Comparison of ENCODE assay signal across 9 cellular contexts in the genomic region with DNA sequence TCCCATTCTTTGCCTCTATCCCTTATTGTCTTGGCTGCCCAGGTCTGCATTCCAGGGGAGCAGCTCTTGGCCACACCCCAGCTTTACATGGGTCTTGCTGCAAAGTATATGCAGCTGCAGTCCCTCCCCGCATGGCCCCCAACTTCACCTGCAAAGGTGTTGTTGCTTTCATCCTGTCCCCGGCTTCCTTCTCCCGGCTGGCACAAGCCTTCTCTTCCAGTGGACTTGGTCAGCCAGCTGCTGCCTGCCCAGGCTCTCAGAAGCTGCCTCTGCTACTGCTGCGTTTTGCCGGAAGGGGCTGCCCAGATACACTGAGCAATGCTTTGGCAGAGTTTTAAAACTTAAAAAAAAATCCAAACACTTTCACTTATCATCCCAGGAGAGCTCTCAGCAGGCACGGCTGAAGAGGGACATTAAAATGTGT.
DNase-seq lines count a peak whose midpoint lies in the region; ATAC-seq and TF ChIP-seq lines count a peak whose summit lies in the region.
"Had no signal": no experiment of that assay in that cellular context is flagged by ENCODE, and none has a peak within 500 bp of the region (broad histone marks: within the 10 kb centered on the region; RNA-seq: fewer than 3 reads in every experiment).

No MANE protein-coding gene starts in this region.

- peak; percentile 59 for DNase-seq in GM23248
- DNase-seq in choroid plexus epithelial cell (ENCODE audit: low read depth) = peak; percentile 82
- DNase-seq in kidney epithelial cell (ENCODE audit: low read depth) = no peak
- no peak for DNase-seq in stimulated activated CD4-positive, alpha-beta T cell treated with anti-CD3 and anti-CD28 coated beads, Interleukin-15, amount 100 ng/mL, for 24 hours
- no peak for DNase-seq in naive thymus-derived CD4-positive, alpha-beta T cell
- DNase-seq in NOMO-1 treated with DMSO at 0.1 percent for 48 hours (lab: John Stamatoyannopoulos, UW; ENCODE audit: unreplicated experiment) = no peak
- DNase-seq: activated T-cell treated with anti-CD3 and anti-CD28 coated beads, Interleukin-2, amount 50 U/mL, for 1 hour had no signal

- no peak overlapping the region for H3K27ac ChIP-seq in GM23248
- no peak overlapping the region for H3K27ac ChIP-seq in skeletal muscle tissue (ENCODE audit: low read depth, low read length)
- H3K27ac ChIP-seq in naive thymus-derived CD4-positive, alpha-beta T cell (ENCODE audit: low read depth, low read length) = no peak overlapping the region

- TF ChIP-seq CTCF in choroid plexus epithelial cell (conservative IDR thresholded peaks at IDR 0.05; ENCODE audit: low read depth, low read length) (peak; percentile 84), kidney epithelial cell (IDR thresholded peaks at IDR 0.05; ENCODE audit: insufficient read depth, low read length, poor library complexity, severe bottlenecking) (peak; percentile 11)

- no peak overlapping the region for H3K27ac Mint-ChIP-seq in naive thymus-derived CD4-positive, alpha-beta T cell

- intact Hi-C loops in naive thymus-derived CD4-positive, alpha-beta T cell (cut with micrococcal nuclease) = no loop called here

- ATAC-seq in naive thymus-derived CD4-positive, alpha-beta T cell = no peak
- ATAC-seq in GM18873 (IDR thresholded peaks at IDR 0.05; ENCODE audit: low FRiP score, unreplicated experiment) = no peak

- WGBS in GM23248 (ENCODE audit: low coverage in 1 of 2, low lambda C conversion rate in 2 of 2, missing lambda C conversion rate in 2 of 2), 2 experiments = 6 to 9% methylated on average over 6 of the region's 6 CpGs

- no peaks in the 10 kb centered on the region for H3K9me2 ChIP-seq in GM23248 (ENCODE audit: insufficient read depth)

- no peak overlapping the region for H3K4me3 Mint-ChIP-seq in naive thymus-derived CD4-positive, alpha-beta T cell

- H3K36me3 ChIP-seq in GM23248 (ENCODE audit: low read depth) (no peaks in the 10 kb centered on the region), kidney epithelial cell (ENCODE audit: control insufficient read depth, insufficient read depth, low read length) (no peaks in the 10 kb centered on the region), skeletal muscle tissue (ENCODE audit: control insufficient read depth in 3 of 3, insufficient read depth in 3 of 3, low read length in 3 of 3) (peaks cover 0 to under 1% (median 0%) of the 10 kb centered on the region in 3 donors)
- H3K36me3 ChIP-seq in naive thymus-derived CD4-positive, alpha-beta T cell (ENCODE audit: control insufficient read depth in 2 of 3, insufficient read depth in 3 of 3, low read length in 3 of 3) = no peaks in the 10 kb centered on the region

- peaks cover 20% of the 10 kb centered on the region; the same call in 1 of the 2 replicates for H3K27me3 ChIP-seq in GM23248 (replicated peaks; ENCODE audit: insufficient read depth)
- H3K27me3 ChIP-seq in kidney epithelial cell (ENCODE audit: control insufficient read depth, insufficient read depth, low read length) = no peaks in the 10 kb centered on the region
- no peaks in the 10 kb centered on the region for H3K27me3 ChIP-seq in skeletal muscle tissue (ENCODE audit: control insufficient read depth in 3 of 3, insufficient read depth in 3 of 3, low read length in 3 of 3)
- no peaks in the 10 kb centered on the region for H3K27me3 ChIP-seq in naive thymus-derived CD4-positive, alpha-beta T cell (ENCODE audit: control insufficient read depth in 2 of 2, insufficient read depth in 2 of 2, low read length in 2 of 2)

- H3K9me3 Mint-ChIP-seq in naive thymus-derived CD4-positive, alpha-beta T cell = peaks cover 0 to 4% (median 0%) of the 10 kb centered on the region in 11 donors

- peaks cover 6% of the 10 kb centered on the region; the same call in 1 of the 2 replicates for H3K4me1 ChIP-seq in GM23248 (ENCODE audit: insufficient read depth)
- peaks cover 5 to 13% (median 7%) of the 10 kb centered on the region in 3 donors for H3K4me1 ChIP-seq in skeletal muscle tissue (ENCODE audit: control insufficient read depth in 3 of 3, insufficient read depth in 3 of 3, low read length in 3 of 3)
- H3K4me1 ChIP-seq in naive thymus-derived CD4-positive, alpha-beta T cell (ENCODE audit: control insufficient read depth in 2 of 2, insufficient read depth in 2 of 2, low read length in 2 of 2) = no peaks in the 10 kb centered on the region

- H3K4me3 ChIP-seq in GM23248 = peak overlapping the region; percentile 39
- peak overlapping the region; percentile 38 for H3K4me3 ChIP-seq in choroid plexus epithelial cell (ENCODE audit: low read depth, low read length)
- H3K4me3 ChIP-seq in kidney epithelial cell (ENCODE audit: low read depth, low read length) = no peak overlapping the region
- peak overlapping the region; percentile 38 to 50 (median 46) for H3K4me3 ChIP-seq in skeletal muscle tissue (ENCODE audit: low read length in 3 of 3)
- H3K4me3 ChIP-seq in naive thymus-derived CD4-positive, alpha-beta T cell (ENCODE audit: low read length) = no peak overlapping the region

- H3K4me2 ChIP-seq in GM23248 (ENCODE audit: unreplicated experiment) = no peak overlapping the region

- H3K9me3 ChIP-seq in GM23248 (ENCODE audit: low read depth) = no peaks in the 10 kb centered on the region
- no peaks in the 10 kb centered on the region for H3K9me3 ChIP-seq in skeletal muscle tissue (ENCODE audit: control insufficient read depth in 3 of 3, low read length in 3 of 3)
- H3K9me3 ChIP-seq in naive thymus-derived CD4-positive, alpha-beta T cell (ENCODE audit: control insufficient read depth in 2 of 3, low read length in 3 of 3) = no peaks in the 10 kb centered on the region

- no peak overlapping the region for H3K9ac ChIP-seq in GM23248
- peak overlapping the region in 2 of 3 donors; percentile 39 to 58 for H3K9ac ChIP-seq in skeletal muscle tissue (ENCODE audit: low read depth in 1 of 3, low read length in 3 of 3)

- H2AFZ ChIP-seq in GM23248 = no peak overlapping the region

- no peaks in the 10 kb centered on the region for H3K36me3 Mint-ChIP-seq in naive thymus-derived CD4-positive, alpha-beta T cell

- peaks cover 0 to 29% (median 12%) of the 10 kb centered on the region in 5 donors for H3K27me3 Mint-ChIP-seq in naive thymus-derived CD4-positive, alpha-beta T cell

- POLR2A ChIA-PET in naive thymus-derived CD4-positive, alpha-beta T cell (lab: Charles Lee) = no interaction called here

- H3K4me1 Mint-ChIP-seq in naive thymus-derived CD4-positive, alpha-beta T cell = no peaks in the 10 kb centered on the region

- CTCF ChIA-PET in naive thymus-derived CD4-positive, alpha-beta T cell (lab: Charles Lee) = no interaction called here

- no peaks in the 10 kb centered on the region for H3F3A ChIP-seq in GM23248 (ENCODE audit: insufficient read depth)

- H4K20me1 ChIP-seq in GM23248 (ENCODE audit: insufficient read depth) = no peaks in the 10 kb centered on the region

- no peaks in the 10 kb centered on the region for H3K79me2 ChIP-seq in GM23248 (ENCODE audit: insufficient read depth)

- in situ Hi-C loops in GM23248 (cut with MboI) = no loop called here

Comparison
In these comparisons a context has a peak if more than half of its experiments do, and no peak if none do; other contexts are left out.
1. DNase-seq: peak in GM23248 (single experiment) and choroid plexus epithelial cell (single experiment); none in kidney epithelial cell (single experiment), stimulated activated CD4-positive, alpha-beta T cell treated with anti-CD3 and anti-CD28 coated beads, Interleukin-15, amount 100 ng/mL, for 24 hours (single experiment), naive thymus-derived CD4-positive, alpha-beta T cell (0 of 9) and NOMO-1 treated with DMSO at 0.1 percent for 48 hours (single experiment).
2. H3K4me3 ChIP-seq: peak in GM23248 (single experiment), choroid plexus epithelial cell (single experiment) and skeletal muscle tissue (3 of 3); none in kidney epithelial cell (single experiment) and naive thymus-derived CD4-positive, alpha-beta T cell (single experiment).